ENCODE assay signal across 19 cellular contexts in genomic region chr3:157294953-157295352, GRCh38.
"Had no signal": no experiment of that assay in that cellular context is flagged by ENCODE, and none has a peak within 500 bp of the region (broad histone marks: within the 10 kb centered on the region; RNA-seq: fewer than 3 reads in every experiment).

No MANE protein-coding gene starts in this region.

- H3K9me3 Mint-ChIP-seq: activated CD4-positive, alpha-beta memory T cell treated with anti-CD3 and anti-CD28 coated beads, Interleukin-2, amount 10 ng/mL, durations not matched to agents 7 days and 5 days; activated naive CD4-positive, alpha-beta T cell treated with anti-CD3 and anti-CD28 coated beads for 36 hours; activated T-helper 2 cell treated with anti-CD3 and anti-CD28 coated beads, Interferon-gamma antibody, Interleukin-2, Interleukin-4, amounts not matched to agents 10 μg/mL and 5 μg/mL and 100 μg/mL, durations not matched to agents 14 hours and 24 hours and 36 hours; natural killer cell treated with Interleukin-12 subunit alpha and Interleukin-12 subunit beta and Interleukin-15 and Interleukin-18, amount 100 ng/mL, for 72 hours had no signal

- H3K4me3 Mint-ChIP-seq: activated CD4-positive, alpha-beta memory T cell treated with anti-CD3 and anti-CD28 coated beads, Interleukin-2, amount 10 ng/mL, durations not matched to agents 7 days and 5 days; activated naive CD4-positive, alpha-beta T cell treated with anti-CD3 and anti-CD28 coated beads for 36 hours; natural killer cell treated with Interleukin-12 subunit alpha and Interleukin-12 subunit beta and Interleukin-15 and Interleukin-18, amount 100 ng/mL, for 72 hours had no signal

- H3K27me3 ChIP-seq: breast epithelium, gastrocnemius medialis, heart left ventricle, tibial artery, vagina had no signal

- H3K4me3 ChIP-seq: breast epithelium, gastrocnemius medialis, heart left ventricle, tibial artery, vagina had no signal

- H3K27ac ChIP-seq: breast epithelium, gastrocnemius medialis, heart left ventricle, tibial artery, vagina had no signal

- H3K27ac Mint-ChIP-seq: activated CD4-positive, alpha-beta memory T cell treated with anti-CD3 and anti-CD28 coated beads, Interleukin-2, amount 10 ng/mL, durations not matched to agents 7 days and 5 days; activated naive CD4-positive, alpha-beta T cell treated with anti-CD3 and anti-CD28 coated beads for 36 hours; activated T-helper 2 cell treated with anti-CD3 and anti-CD28 coated beads, Interferon-gamma antibody, Interleukin-2, Interleukin-4, amounts not matched to agents 10 μg/mL and 5 μg/mL and 100 μg/mL, durations not matched to agents 14 hours and 24 hours and 36 hours; natural killer cell treated with Interleukin-12 subunit alpha and Interleukin-12 subunit beta and Interleukin-15 and Interleukin-18, amount 100 ng/mL, for 72 hours had no signal

- H3K9me3 ChIP-seq: breast epithelium, gastrocnemius medialis, heart left ventricle, tibial artery, vagina had no signal

- H3K36me3 Mint-ChIP-seq: natural killer cell treated with Interleukin-12 subunit alpha and Interleukin-12 subunit beta and Interleukin-15 and Interleukin-18, amount 100 ng/mL, for 72 hours had no signal

- H3K4me1 Mint-ChIP-seq: activated CD4-positive, alpha-beta memory T cell treated with anti-CD3 and anti-CD28 coated beads, Interleukin-2, amount 10 ng/mL, durations not matched to agents 7 days and 5 days had no signal

- ATAC-seq: gastrocnemius medialis; heart left ventricle; natural killer cell treated with Interleukin-12 subunit alpha and Interleukin-12 subunit beta and Interleukin-15 and Interleukin-18, amount 100 ng/mL, for 72 hours; stimulated activated naive CD8-positive, alpha-beta T cell treated with anti-CD3 and anti-CD28 coated beads, Interleukin-15, Interleukin-2, amounts not matched to agents 100 U/mL and 50 U/mL, for 24 hours had no signal

- H3K36me3 ChIP-seq: breast epithelium, gastrocnemius medialis, heart left ventricle, tibial artery, vagina had no signal

- DNase-seq: activated CD4-positive, alpha-beta memory T cell treated with anti-CD3 and anti-CD28 coated beads, Interleukin-2, amount 10 ng/mL, durations not matched to agents 7 days and 5 days; activated CD4-positive, alpha-beta T cell treated with anti-CD3 and anti-CD28 coated beads for 48 hours; activated CD4-positive, CD25-positive, alpha-beta regulatory T cell; activated naive CD4-positive, alpha-beta T cell treated with anti-CD3 and anti-CD28 coated beads for 36 hours; activated T-cell treated with anti-CD3 and anti-CD28 coated beads, Interleukin-2, amount 50 U/mL, for 1 hour; aorta; cortex of kidney; gastrocnemius medialis; heart left ventricle; mesendoderm; nucleus accumbens; stimulated activated naive CD8-positive, alpha-beta T cell treated with anti-CD3 and anti-CD28 coated beads, Interleukin-15, Interleukin-2, amounts not matched to agents 100 U/mL and 50 U/mL, for 24 hours; substantia nigra; T1000; tibial artery had no signal

- H3K4me1 ChIP-seq: breast epithelium, gastrocnemius medialis had no signal
